22 cellular contexts compared by ENCODE assay signal in genomic region chr10:124903119-124903518, GRCh38. TPM values are rescaled to one million over a fixed set of nuclear protein-coding genes. Genes with fewer than 3 reads are reported as not detected.
A peak's percentile ranks its signal among the peaks of the same experiment; 100 is the strongest.
DNase-seq lines count a peak whose midpoint lies in the region; TF ChIP-seq lines count a peak whose summit lies in the region.
"Had no signal": no experiment of that assay in that cellular context is flagged by ENCODE, and none has a peak within 500 bp of the region (broad histone marks: within the 10 kb centered on the region; RNA-seq: fewer than 3 reads in every experiment).

No MANE protein-coding gene starts in this region.

- H3K23ac ChIP-seq in trophoblast cell (ENCODE audit: low read length): no peak overlapping the region

- H3K4me2 ChIP-seq in trophoblast cell (ENCODE audit: low read length): no peak overlapping the region
- H3K4me2 ChIP-seq: A549; BLaER1 treated with 17β-estradiol and CSF1 and Interleukin-3, amounts not matched to agents 10 nM and 100 nM had no signal

- no peak overlapping the region for H4K91ac ChIP-seq in trophoblast cell (ENCODE audit: low read depth, low read length)

- H3K36me3 ChIP-seq in trophoblast cell (ENCODE audit: control insufficient read depth in 1 of 2, insufficient read depth in 2 of 2, low read length in 2 of 2): no peaks in the 10 kb centered on the region
- H3K36me3 ChIP-seq: BLaER1 treated with 17β-estradiol and CSF1 and Interleukin-3, amounts not matched to agents 10 nM and 100 nM; SJCRH30; uterus had no signal

- no peak overlapping the region for H2BK5ac ChIP-seq in trophoblast cell (ENCODE audit: low read depth, low read length, poor library complexity)

- no peak overlapping the region for H3K14ac ChIP-seq in trophoblast cell (ENCODE audit: low read length)

- no peak overlapping the region for H2BK12ac ChIP-seq in trophoblast cell (ENCODE audit: low read length)

- H3K4me1 ChIP-seq in trophoblast cell (ENCODE audit: control insufficient read depth in 1 of 2, insufficient read depth in 2 of 2, low read length in 2 of 2): no peaks in the 10 kb centered on the region
- H3K4me1 ChIP-seq: A549; BLaER1 treated with 17β-estradiol and CSF1 and Interleukin-3, amounts not matched to agents 10 nM and 100 nM; SJCRH30; uterus had no signal

- H3K79me2 ChIP-seq in trophoblast cell (ENCODE audit: control insufficient read depth, insufficient read depth, low read length, poor library complexity): no peaks in the 10 kb centered on the region

- no peak overlapping the region for H4K8ac ChIP-seq in trophoblast cell (ENCODE audit: low read depth, low read length)

- H3K4me3 ChIP-seq in fibroblast of villous mesenchyme (ENCODE audit: low read depth, low read length) (no peak overlapping the region), trophoblast cell (ENCODE audit: low read depth, low read length) (no peak overlapping the region)
- H3K4me3 ChIP-seq: A549; BLaER1 treated with 17β-estradiol and CSF1 and Interleukin-3, amounts not matched to agents 10 nM and 100 nM; lung; SJCRH30; uterus had no signal

- peaks cover 2% of the 10 kb centered on the region for H3K9me3 ChIP-seq in trophoblast cell (ENCODE audit: insufficient read depth, low read depth, low read length)
- H3K9me3 ChIP-seq: A549; BLaER1 treated with 17β-estradiol and CSF1 and Interleukin-3, amounts not matched to agents 10 nM and 100 nM; SJCRH30; uterus had no signal

- no peak for TF ChIP-seq CTCF in fibroblast of villous mesenchyme (IDR thresholded peaks at IDR 0.05; ENCODE audit: insufficient read depth, low read depth, low read length)

- WGBS in trophoblast cell (ENCODE audit: extremely low coverage, insufficient coverage, insufficient read length): no CpG with 5 or more reads among the region's 2 CpGs

- H2AFZ ChIP-seq in trophoblast cell (ENCODE audit: insufficient read depth, low read length, poor library complexity): no peak overlapping the region

- DNase-seq in SIG-M5 treated with dmso at 0.1 percent for 504 hours (lab: John Stamatoyannopoulos, UW; ENCODE audit: unreplicated experiment) (peak; percentile 45), SIG-M5 (lab: John Stamatoyannopoulos, UW) (no peak), NCI-H146 treated with DMSO at 0.1 percent for 48 hours (lab: John Stamatoyannopoulos, UW; ENCODE audit: unreplicated experiment) (peak; percentile 84), fibroblast of villous mesenchyme (ENCODE audit: low read depth) (peak; percentile 55), retina (peak; percentile 31), trophoblast cell (no peak), substantia nigra (lab: John Stamatoyannopoulos, UW) (no peak)
- no peak for DNase-seq in activated CD4-positive, CD25-positive, alpha-beta regulatory T cell treated with anti-CD3 and anti-CD28 coated beads, Interleukin-2, amount 50 U/mL, for 72 hours
- DNase-seq: activated gamma-delta T cell treated with Interleukin-2 at 50 U/mL for 16 hours, Calu3, foreskin melanocyte, GDM1, GOT3, NCI-H1436 treated with DMSO at 0.1 percent for 48 hours, NCI-H2171 treated with DMSO at 0.1 percent for 48 hours, NCI-H82, SJCRH30, T-helper 1 cell, uterus had no signal

- no peak overlapping the region for H3K27ac ChIP-seq in trophoblast cell (ENCODE audit: low read depth, low read length)
- no peak overlapping the region for H3K27ac ChIP-seq in substantia nigra (ENCODE audit: low read depth, low read length, poor library complexity, severe bottlenecking)
- H3K27ac ChIP-seq: A549; BLaER1 treated with 17β-estradiol and CSF1 and Interleukin-3, amounts not matched to agents 10 nM and 100 nM; SJCRH30; uterus had no signal

- H3K79me1 ChIP-seq in trophoblast cell (ENCODE audit: low read length): no peaks in the 10 kb centered on the region

- no peak overlapping the region for H3K9ac ChIP-seq in trophoblast cell (ENCODE audit: low read length)
- H3K9ac ChIP-seq: BLaER1 treated with 17β-estradiol and CSF1 and Interleukin-3, amounts not matched to agents 10 nM and 100 nM had no signal

- no peak overlapping the region for H2BK120ac ChIP-seq in trophoblast cell (ENCODE audit: insufficient read depth, low read length, poor library complexity)

- no peak overlapping the region for H4K12ac ChIP-seq in trophoblast cell (ENCODE audit: low read depth, low read length)

- no peaks in the 10 kb centered on the region for H3K27me3 ChIP-seq in trophoblast cell (ENCODE audit: insufficient read depth, low read length)
- H3K27me3 ChIP-seq: BLaER1 treated with 17β-estradiol and CSF1 and Interleukin-3, amounts not matched to agents 10 nM and 100 nM; SJCRH30; uterus had no signal

- no peak overlapping the region for H2AK5ac ChIP-seq in trophoblast cell (ENCODE audit: low read length)

- H3K18ac ChIP-seq in trophoblast cell (ENCODE audit: low read length): no peak overlapping the region

- no peak overlapping the region for H3K4ac ChIP-seq in trophoblast cell (ENCODE audit: low read depth, low read length)

RNA-seq across cellular contexts. Expression of gene ZRANB1, which starts 38.8 kb away (rescaled TPM):
- 29.0 and 37.1 TPM in 2 replicates for total RNA-seq in fibroblast of villous mesenchyme
- 20.8 and 21.3 TPM in 2 replicates for polyA plus RNA-seq in trophoblast cell (2013)

Comparison
In these comparisons a context has a peak if more than half of its experiments do, and no peak if none do; other contexts are left out.
1. DNase-seq: peak in SIG-M5 treated with dmso at 0.1 percent for 504 hours (single experiment), NCI-H146 treated with DMSO at 0.1 percent for 48 hours (single experiment), fibroblast of villous mesenchyme (single experiment) and retina (single experiment); none in SIG-M5 (single experiment), trophoblast cell (0 of 2), activated CD4-positive, CD25-positive, alpha-beta regulatory T cell treated with anti-CD3 and anti-CD28 coated beads, Interleukin-2, amount 50 U/mL, for 72 hours (single experiment) and substantia nigra (0 of 49).